ENCODE assay signal across 15 cellular contexts in genomic region chr11:117535870-117536411, GRCh38.
DNase-seq lines count a peak whose midpoint lies in the region; ATAC-seq lines count a peak whose summit lies in the region.
"Had no signal": no experiment of that assay in that cellular context is flagged by ENCODE, and none has a peak within 500 bp of the region (broad histone marks: within the 10 kb centered on the region; RNA-seq: fewer than 3 reads in every experiment).

No MANE protein-coding gene starts in this region.

- no peak for ATAC-seq in GM21723 (IDR thresholded peaks at IDR 0.05; ENCODE audit: unreplicated experiment)

- no peaks in the 10 kb centered on the region for H3K36me3 Mint-ChIP-seq in CD8-positive, alpha-beta memory T cell

- no peak overlapping the region for H3K27ac ChIP-seq in CD8-positive, alpha-beta memory T cell (ENCODE audit: low read depth, low read length)
- no peak overlapping the region for H3K27ac ChIP-seq in Karpas-422 (ENCODE audit: low read length)
- H3K27ac ChIP-seq: adrenal gland had no signal

- POLR2A ChIA-PET in CD8-positive, alpha-beta memory T cell (lab: Charles Lee): no interaction called here

- no peaks in the 10 kb centered on the region for H3K4me1 ChIP-seq in CD8-positive, alpha-beta memory T cell (ENCODE audit: insufficient read depth, low read length)
- peaks cover 7% of the 10 kb centered on the region for H3K4me1 ChIP-seq in Karpas-422 (ENCODE audit: low read length)
- H3K4me1 ChIP-seq: adrenal gland had no signal

- H3K27ac Mint-ChIP-seq in CD8-positive, alpha-beta memory T cell: no peak overlapping the region
- H3K27ac Mint-ChIP-seq: activated CD4-positive, alpha-beta T cell treated with anti-CD3 and anti-CD28 coated beads, Interleukin-2, amount 10 ng/mL, durations not matched to agents 24 days and 14 days; stimulated activated naive CD8-positive, alpha-beta T cell treated with anti-CD3 and anti-CD28 coated beads, Interleukin-15, Interleukin-2, amounts not matched to agents 100 ng/mL and 50 ng/mL, for 24 hours had no signal

- peak; percentile 78 for DNase-seq in COR-L47 (lab: John Stamatoyannopoulos, UW)
- DNase-seq in NCI-H146 (lab: John Stamatoyannopoulos, UW): peak; percentile 60
- peak; percentile 61 for DNase-seq in cerebellum (ENCODE audit: low spot score)
- DNase-seq in nucleus accumbens (lab: John Stamatoyannopoulos, UW): peak in 49 of 56 donors; percentile 33 to 87 (median 74)
- no peak for DNase-seq in CD8-positive, alpha-beta memory T cell
- DNase-seq in Karpas-422: no peak
- DNase-seq: activated CD4-positive, alpha-beta T cell treated with anti-CD3 and anti-CD28 coated beads, Interleukin-2, amount 10 ng/mL, durations not matched to agents 24 days and 14 days; activated CD8-positive, alpha-beta memory T cell treated with anti-CD3 and anti-CD28 coated beads, Interleukin-2, amount 50 U/mL, for 4 hours; activated gamma-delta T cell; H7; NCI-H2171; stimulated activated CD4-positive, alpha-beta T cell treated with anti-CD3 and anti-CD28 coated beads, Interleukin-1b, Interleukin-23, amount 100 ng/mL, for 48 hours had no signal

- no peaks in the 10 kb centered on the region for H3K79me2 ChIP-seq in Karpas-422 (ENCODE audit: low read length)

- no peaks in the 10 kb centered on the region for H3K27me3 ChIP-seq in CD8-positive, alpha-beta memory T cell (ENCODE audit: insufficient read depth, low read length, poor library complexity, severe bottlenecking)
- H3K27me3 ChIP-seq in Karpas-422 (ENCODE audit: low read length): no peaks in the 10 kb centered on the region
- H3K27me3 ChIP-seq: adrenal gland had no signal

- H3K9ac ChIP-seq in Karpas-422 (ENCODE audit: low read length): no peak overlapping the region

- H3K4me3 ChIP-seq in CD8-positive, alpha-beta memory T cell (ENCODE audit: low read length): no peak overlapping the region
- no peak overlapping the region for H3K4me3 ChIP-seq in Karpas-422 (ENCODE audit: low read length)
- H3K4me3 ChIP-seq: adrenal gland had no signal

- H3K9me3 Mint-ChIP-seq in CD8-positive, alpha-beta memory T cell: peaks cover 0 to 2% (median 0%) of the 10 kb centered on the region in 5 donors
- H3K9me3 Mint-ChIP-seq: activated CD4-positive, alpha-beta T cell treated with anti-CD3 and anti-CD28 coated beads, Interleukin-2, amount 10 ng/mL, durations not matched to agents 24 days and 14 days; stimulated activated naive CD8-positive, alpha-beta T cell treated with anti-CD3 and anti-CD28 coated beads, Interleukin-15, Interleukin-2, amounts not matched to agents 100 ng/mL and 50 ng/mL, for 24 hours had no signal

- H4K20me1 ChIP-seq in Karpas-422 (ENCODE audit: insufficient read depth, low read depth, low read length): no peaks in the 10 kb centered on the region

- no peaks in the 10 kb centered on the region for H3K4me1 Mint-ChIP-seq in CD8-positive, alpha-beta memory T cell
- H3K4me1 Mint-ChIP-seq: activated CD4-positive, alpha-beta T cell treated with anti-CD3 and anti-CD28 coated beads, Interleukin-2, amount 10 ng/mL, durations not matched to agents 24 days and 14 days had no signal

- no peaks in the 10 kb centered on the region for H3K36me3 ChIP-seq in CD8-positive, alpha-beta memory T cell (ENCODE audit: insufficient read depth, low read length)
- H3K36me3 ChIP-seq in Karpas-422 (ENCODE audit: insufficient read depth, low read length): no peaks in the 10 kb centered on the region
- H3K36me3 ChIP-seq: adrenal gland had no signal

- no peaks in the 10 kb centered on the region for H3K9me2 ChIP-seq in Karpas-422 (replicated peaks; ENCODE audit: insufficient read depth, low read length)

- H3K4me3 Mint-ChIP-seq in CD8-positive, alpha-beta memory T cell: no peak overlapping the region
- H3K4me3 Mint-ChIP-seq: activated CD4-positive, alpha-beta T cell treated with anti-CD3 and anti-CD28 coated beads, Interleukin-2, amount 10 ng/mL, durations not matched to agents 24 days and 14 days; stimulated activated naive CD8-positive, alpha-beta T cell treated with anti-CD3 and anti-CD28 coated beads, Interleukin-15, Interleukin-2, amounts not matched to agents 100 ng/mL and 50 ng/mL, for 24 hours had no signal

- no peak overlapping the region for H2AFZ ChIP-seq in Karpas-422 (ENCODE audit: low read length)

- CTCF ChIA-PET in CD8-positive, alpha-beta memory T cell (lab: Charles Lee): no interaction called here

- no peak overlapping the region for H3K4me2 ChIP-seq in Karpas-422 (ENCODE audit: low read depth, low read length, poor library complexity, severe bottlenecking)

- H3K9me3 ChIP-seq in CD8-positive, alpha-beta memory T cell (ENCODE audit: low read length): no peaks in the 10 kb centered on the region
- H3K9me3 ChIP-seq in Karpas-422 (ENCODE audit: low read length): no peaks in the 10 kb centered on the region
- H3K9me3 ChIP-seq: adrenal gland had no signal

- peaks cover 4 to 32% of the 10 kb centered on the region in 2 donors for H3K27me3 Mint-ChIP-seq in CD8-positive, alpha-beta memory T cell
- H3K27me3 Mint-ChIP-seq: activated CD4-positive, alpha-beta T cell treated with anti-CD3 and anti-CD28 coated beads, Interleukin-2, amount 10 ng/mL, durations not matched to agents 24 days and 14 days had no signal

Comparison
In these comparisons a context has a peak if more than half of its experiments do, and no peak if none do; other contexts are left out.
1. DNase-seq: peak in COR-L47 (single experiment), NCI-H146 (single experiment), cerebellum (single experiment) and nucleus accumbens (49 of 56); none in CD8-positive, alpha-beta memory T cell (0 of 5) and Karpas-422 (single experiment).